ENCODE assay signal across 22 cellular contexts in the genomic region with DNA sequence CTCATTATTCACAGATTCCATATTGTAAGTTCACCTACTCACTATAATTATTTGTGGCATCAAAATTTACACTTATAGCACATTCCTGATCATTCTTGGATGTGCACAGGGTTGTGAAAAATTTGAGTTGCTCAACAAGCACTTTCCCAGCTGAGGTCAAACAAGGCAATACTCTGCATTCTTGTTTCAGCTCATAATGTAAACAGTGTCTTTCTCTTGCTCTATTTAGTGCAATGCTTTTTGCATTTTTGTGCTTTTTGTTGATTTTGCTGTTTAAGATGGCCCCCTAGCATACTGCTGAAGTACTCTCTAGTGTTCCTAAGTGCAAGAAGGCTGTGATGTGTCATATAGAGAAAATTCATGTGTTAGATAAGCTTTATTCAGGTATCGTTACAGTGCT.
DNase-seq lines count a peak whose midpoint lies in the region; ATAC-seq lines count a peak whose summit lies in the region.
"Had no signal": no experiment of that assay in that cellular context is flagged by ENCODE, and none has a peak within 500 bp of the region (broad histone marks: within the 10 kb centered on the region; RNA-seq: fewer than 3 reads in every experiment).

No MANE protein-coding gene starts in this region.

- ATAC-seq in HG03342 (IDR thresholded peaks at IDR 0.05; ENCODE audit: unreplicated experiment) = no peak
- ATAC-seq in HG03439 (IDR thresholded peaks at IDR 0.05; ENCODE audit: unreplicated experiment) = no peak
- ATAC-seq: gastroesophageal sphincter; naive thymus-derived CD8-positive, alpha-beta T cell; right cardiac atrium had no signal

- intact Hi-C loops in head of caudate nucleus (cut with DNase I) = no loop called here

- DNase-seq in EL (peak; percentile 73), RPMI7951 (ENCODE audit: low read depth) (peak; percentile 23), fibroblast of gingiva (ENCODE audit: low read depth) (peak; percentile 83), non-pigmented ciliary epithelial cell (ENCODE audit: low read depth) (peak; percentile 56), head of caudate nucleus (no peak)
- DNase-seq in activated naive CD4-positive, alpha-beta T cell treated with Interleukin-2 at 50 U/mL for 16 hours = no peak
- DNase-seq: activated B cell treated with CpG ODN at 0.5 μM for 24 hours; activated CD4-positive, alpha-beta memory T cell treated with anti-CD3 and anti-CD28 coated beads, Interleukin-2, amount 10 ng/mL, durations not matched to agents 7 days and 5 days; activated naive CD4-positive, alpha-beta T cell treated with anti-CD3 and anti-CD28 coated beads, Interleukin-2, amount 10 ng/mL, durations not matched to agents 7 days and 5 days; activated T-cell treated with anti-CD3 and anti-CD28 coated beads, Interleukin-2, amount 50 U/mL, for 1 hour; aorta; colonic mucosa; Karpas-422; naive thymus-derived CD8-positive, alpha-beta T cell; NCI-H1048; NCI-H1930; NK-92 treated with Interleukin-12 subunit alpha and Interleukin-12 subunit beta, amount 100 ng/mL, for 24 hours; ovary; right cardiac atrium had no signal

Comparison
In these comparisons a context has a peak if more than half of its experiments do, and no peak if none do; other contexts are left out.
1. DNase-seq: peak in EL (single experiment), RPMI7951 (single experiment), fibroblast of gingiva (single experiment) and non-pigmented ciliary epithelial cell (single experiment); none in activated naive CD4-positive, alpha-beta T cell treated with Interleukin-2 at 50 U/mL for 16 hours (single experiment) and head of caudate nucleus (0 of 42).